9 cellular contexts compared by ENCODE assay signal in genomic region chr17:44110823-44111633, GRCh38. TPM values are rescaled to one million over a fixed set of nuclear protein-coding genes. Genes with fewer than 3 reads are reported as not detected.
DNase-seq lines count a peak whose midpoint lies in the region; ATAC-seq and TF ChIP-seq lines count a peak whose summit lies in the region.
"Had no signal": no experiment of that assay in that cellular context is flagged by ENCODE, and none has a peak within 500 bp of the region (broad histone marks: within the 10 kb centered on the region; RNA-seq: fewer than 3 reads in every experiment).

No MANE protein-coding gene starts in this region.

- H3K9me3 ChIP-seq in DND-41 (ENCODE audit: insufficient read depth, low read length, severe bottlenecking) (no peaks in the 10 kb centered on the region), liver (ENCODE audit: control insufficient read depth in 4 of 4, low read length in 3 of 4) (no peaks in the 10 kb centered on the region)

- H3K9ac ChIP-seq in DND-41 (ENCODE audit: low read depth, low read length) (no peak overlapping the region), liver (ENCODE audit: low read depth in 1 of 2, low read length in 2 of 2) (peak overlapping the region; percentile 71 to 81)

- H3K27me3 ChIP-seq in DND-41 (ENCODE audit: insufficient read depth, low read length, poor library complexity) (no peaks in the 10 kb centered on the region), liver (ENCODE audit: control insufficient read depth in 4 of 4, insufficient read depth in 4 of 4, low read length in 3 of 4) (no peaks in the 10 kb centered on the region)

- no peak for TF ChIP-seq CTCF in DND-41 (IDR thresholded peaks at IDR 0.05; ENCODE audit: borderline replicate concordance, extremely low read depth, low read length, poor library complexity, severe bottlenecking)
- no peak for TF ChIP-seq CTCF in coronary artery (IDR thresholded peaks at IDR 0.05)
- no peak for TF ChIP-seq CTCF in liver (IDR thresholded peaks at IDR 0.05; ENCODE audit: low read depth, low read length, missing input control)

- H3K36me3 ChIP-seq in DND-41 (ENCODE audit: insufficient read depth, low read length), result no peaks in the 10 kb centered on the region
- H3K36me3 ChIP-seq in liver (ENCODE audit: control insufficient read depth in 4 of 4, insufficient read depth in 3 of 4, low read depth in 1 of 4, low read length in 3 of 4), result no peaks in the 10 kb centered on the region

- peaks cover 43% of the 10 kb centered on the region for H4K20me1 ChIP-seq in DND-41 (ENCODE audit: insufficient read depth, low read length)

- ATAC-seq in DND-41 (ENCODE audit: insufficient read depth, low read depth) (peak; percentile 93), HG02798 (IDR thresholded peaks at IDR 0.05; ENCODE audit: poor library complexity, unreplicated experiment) (peak; percentile 68), HG03469 (IDR thresholded peaks at IDR 0.05; ENCODE audit: unreplicated experiment) (no peak)

- peak; percentile 59 to 68 for TF ChIP-seq RAD21 in liver (IDR thresholded peaks at IDR 0.05)

- no peaks in the 10 kb centered on the region for H3K79me2 ChIP-seq in DND-41 (ENCODE audit: insufficient read depth, low read length)

- no peak overlapping the region for H2AFZ ChIP-seq in DND-41 (ENCODE audit: low read depth, low read length)

- peak overlapping the region; percentile 18; the same call in 1 of the 2 replicates for H3K4me2 ChIP-seq in DND-41 (ENCODE audit: insufficient read depth, low read length)

- no peak overlapping the region for H3K27ac ChIP-seq in DND-41 (ENCODE audit: low read length)
- H3K27ac ChIP-seq in coronary artery, result peak overlapping the region; percentile 88 to 97
- peak overlapping the region; percentile 83 to 97 for H3K27ac ChIP-seq in liver (ENCODE audit: low read depth in 1 of 2, low read length in 2 of 2)
- H3K27ac ChIP-seq: epithelial cell of prostate had no signal

- DNase-seq in DND-41 (peak; percentile 86), NCI-H2196 treated with DMSO at 0.1 percent for 48 hours (lab: John Stamatoyannopoulos, UW; ENCODE audit: unreplicated experiment) (peak; percentile 93), coronary artery (ENCODE audit: low spot score) (peak; percentile 99)
- DNase-seq in activated CD4-positive, alpha-beta T cell treated with anti-CD3 and anti-CD28 coated beads for 24 hours (ENCODE audit: low read depth in 2 of 2), result peak; percentile 43 to 52
- peak; percentile 18 to 44 for DNase-seq in stimulated activated CD4-positive, alpha-beta T cell treated with anti-CD3 and anti-CD28 coated beads, Interleukin-2, amount 100 ng/mL, for 48 hours

- H3K4me3 ChIP-seq in DND-41 (ENCODE audit: low read depth in 1 of 2, low read length in 2 of 2) (no peak overlapping the region), coronary artery (peak overlapping the region; percentile 70), liver (ENCODE audit: low read depth in 1 of 3, low read length in 3 of 3) (peak overlapping the region; percentile 34 to 64 (median 53))

- WGBS in liver, result 2% methylated on average over 28 of the region's 28 CpGs

- H3K4me1 ChIP-seq in DND-41 (ENCODE audit: insufficient read depth, low read length) (peaks cover 9% of the 10 kb centered on the region), liver (ENCODE audit: control insufficient read depth in 4 of 4, insufficient read depth in 4 of 4, low read length in 3 of 4) (peaks cover 34 to 87% (median 58%) of the 10 kb centered on the region in 4 donors)

TF ChIP-seq in liver, 16 proteins besides CTCF, POLR2A, EP300 and RAD21:
- peak; percentile 87 for TF ChIP-seq YY1 (IDR thresholded peaks at IDR 0.05)
- peak; percentile 37 for TF ChIP-seq HNF4G (IDR thresholded peaks at IDR 0.05)
- TF ChIP-seq FOXA2 (IDR thresholded peaks at IDR 0.05), result peak; percentile 67
- peak; percentile 91 for TF ChIP-seq SP1 (IDR thresholded peaks at IDR 0.05)
- TF ChIP-seq MAX (IDR thresholded peaks at IDR 0.05), result peak; percentile 87
- peak; percentile 91 to 92 for TF ChIP-seq HNF4A (conservative IDR thresholded peaks at IDR 0.05)
- peak; percentile 83 for TF ChIP-seq TAF1 (conservative IDR thresholded peaks at IDR 0.05)
- TF ChIP-seq GABPA (IDR thresholded peaks at IDR 0.05 in 1 of 2, conservative IDR thresholded peaks at IDR 0.05 in 1 of 2), result peak in 1 of 2 donors; percentile 67
- peak in 1 of 2 donors; percentile 78 for TF ChIP-seq EGR1 (IDR thresholded peaks at IDR 0.05; ENCODE audit: low read depth in 2 of 2)
- TF ChIP-seq ZBTB33 (IDR thresholded peaks at IDR 0.05), result peak; percentile 28
- peak; percentile 44 for TF ChIP-seq ATF3 (IDR thresholded peaks at IDR 0.05)
- peak; percentile 87 to 89 for TF ChIP-seq RXRA (IDR thresholded peaks at IDR 0.05)
- TF ChIP-seq FOXA1 (IDR thresholded peaks at IDR 0.05), result peak; percentile 82
- peak; percentile 82 for TF ChIP-seq NR2F2 (IDR thresholded peaks at IDR 0.05)
- TF ChIP-seq REST (IDR thresholded peaks at IDR 0.05), result peak; percentile 93
- TF ChIP-seq JUND (IDR thresholded peaks at IDR 0.05), result peak; percentile 31 to 79
TF ChIP-seq in liver: peak in this region for 16.

RNA-seq across cellular contexts. Expression of gene HDAC5, which starts 12.4 kb away (rescaled TPM):
- 10 to 100 TPM; 18.2 to 20.3 TPM for total RNA-seq in liver
- 10 to 100 TPM in 1 of 2 donors, 1 to 10 TPM in 1; 5.8 to 10.7 TPM for polyA plus RNA-seq in liver

RNA-seq across cellular contexts. Expression of gene HROB, which starts 30.7 kb away (rescaled TPM):
- 1 to 10 TPM in 1 of 2 donors, under 1 TPM in 1; 0.08 to 1.9 TPM for total RNA-seq in liver
- polyA plus RNA-seq in liver, result under 1 TPM; 0.29 to 0.32 TPM

RNA-seq across cellular contexts. Expression of gene G6PC3, which starts 40.5 kb away (rescaled TPM):
- total RNA-seq in liver, result 1 to 10 TPM; 6.7 to 7.8 TPM
- 10 to 100 TPM in 1 of 2 donors, 1 to 10 TPM in 1; 8.7 to 15.1 TPM for polyA plus RNA-seq in liver

RNA-seq across cellular contexts. Expression of gene LSM12, which starts 44.6 kb away (rescaled TPM):
- total RNA-seq in liver, result 10 to 100 TPM; 12.1 to 13.6 TPM
- polyA plus RNA-seq in liver, result 10 to 100 TPM; 16.7 to 31.9 TPM

RNA-seq across cellular contexts. Expression of gene ASB16, which starts 59.5 kb away (rescaled TPM):
- total RNA-seq in liver, result under 1 TPM in 1 of 2 donors, not detected in 1; 0.37 TPM
- under 1 TPM; 0.02 to 0.08 TPM for polyA plus RNA-seq in liver

Comparison
In these comparisons a context has a peak if more than half of its experiments do, and no peak if none do; other contexts are left out.
1. DNase-seq: peak in every context shown above with its lines; median percentile 99 in coronary artery; 93 in NCI-H2196 treated with DMSO at 0.1 percent for 48 hours; 86 in DND-41; 48 in activated CD4-positive, alpha-beta T cell treated with anti-CD3 and anti-CD28 coated beads for 24 hours; 31 in stimulated activated CD4-positive, alpha-beta T cell treated with anti-CD3 and anti-CD28 coated beads, Interleukin-2, amount 100 ng/mL, for 48 hours.
2. H3K4me3 ChIP-seq: peak in coronary artery (single experiment) and liver (3 of 3); none in DND-41 (0 of 2).